ENCODE assay signal across 8 cellular contexts in the genomic region with DNA sequence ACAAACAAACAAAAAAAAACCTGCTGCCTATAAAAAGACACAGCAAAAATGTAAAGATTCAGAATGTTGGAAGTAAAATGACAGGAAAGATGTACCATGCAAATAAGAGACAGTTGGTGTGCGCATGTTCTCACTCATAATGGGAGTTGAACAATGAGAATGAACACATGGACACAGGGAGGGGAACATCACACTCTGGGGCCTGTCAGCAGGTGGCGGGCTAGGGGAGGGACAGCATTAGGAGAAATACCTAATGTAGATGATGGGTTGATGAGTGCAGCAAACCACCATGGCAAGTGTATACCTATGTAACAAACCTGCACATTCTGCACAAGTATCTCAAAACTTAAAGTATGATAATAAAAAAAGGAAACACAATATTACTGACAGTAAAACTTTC. TPM values are rescaled to one million over a fixed set of nuclear protein-coding genes. Genes with fewer than 3 reads are reported as not detected.
DNase-seq lines count a peak whose midpoint lies in the region; TF ChIP-seq lines count a peak whose summit lies in the region.
"Not testable (repeated sequence)": the region's sequence is repeated elsewhere in the genome, so short reads cannot be mapped to it uniquely, and the experiment has no call there.

No MANE protein-coding gene starts in this region.

- H3K56ac ChIP-seq in mesendoderm (ENCODE audit: low read length): not testable (repeated sequence)

- DNase-seq in Calu3 (peak; percentile 54), HAP-1 (ENCODE audit: low spot score in 2 of 2) (peak; percentile 7 to 61), NCI-H524 (lab: John Stamatoyannopoulos, UW) (peak; percentile 4 to 33), T-helper 2 cell (peak in 3 of 5 experiments; percentile 1 to 18 (median 12)), activated T-helper 1 cell treated with Interleukin-2 at 50 U/mL for 16 hours (ENCODE audit: low read depth) (peak; percentile 3), mesendoderm (peak; percentile 21)
- not testable (repeated sequence) for DNase-seq in esophagus muscularis mucosa (ENCODE audit: extremely low spot score)
- DNase-seq in stimulated activated naive CD4-positive, alpha-beta T cell treated with Interleukin-2 at 50 U/mL for 16 hours (lab: John Stamatoyannopoulos, UW): peak; percentile 2

- in situ Hi-C loops in HAP-1 (cut with MboI; ENCODE audit: low sequenced_read_pairs): not testable (repeated sequence)

- H3K23ac ChIP-seq in mesendoderm (ENCODE audit: low read length): not testable (repeated sequence)

- not testable (repeated sequence) for H3K9me3 ChIP-seq in HAP-1, esophagus muscularis mucosa

- not testable (repeated sequence) for H3K4me3 ChIP-seq in HAP-1; esophagus muscularis mucosa; mesendoderm (ENCODE audit: low read length)

- not testable (repeated sequence) for H3K36me3 ChIP-seq in HAP-1 (replicated peaks); esophagus muscularis mucosa; mesendoderm (ENCODE audit: control insufficient read depth, insufficient read depth, low read length)

- H3K9ac ChIP-seq in mesendoderm (ENCODE audit: low read length): not testable (repeated sequence)

- intact Hi-C loops in Calu3 (cut with micrococcal nuclease; ENCODE audit: unreplicated experiment): loop anchor here (1.0 kb wide), 1 partner anchor 231 kb away; no protein-coding TSS in a partner anchor
- intact Hi-C loops in esophagus muscularis mucosa (cut with DNase I): not testable (repeated sequence)

- not testable (repeated sequence) for BruUV-seq in Calu3 (replicated peaks; lab: Mats Ljungman, UMichigan)

- H2AK5ac ChIP-seq in mesendoderm (ENCODE audit: low read length): not testable (repeated sequence)

- not testable (repeated sequence) for H3K27me3 Mint-ChIP-seq in Calu3 (ENCODE audit: unreplicated experiment)

- H3K79me1 ChIP-seq in mesendoderm (ENCODE audit: low read length): not testable (repeated sequence)

- not testable (repeated sequence) for H3K27ac ChIP-seq in esophagus muscularis mucosa (replicated peaks in 1 of 4); mesendoderm (ENCODE audit: low read depth, low read length)

- H3K36me3 Mint-ChIP-seq in Calu3 (ENCODE audit: insufficient read depth, unreplicated experiment): not testable (repeated sequence)

- H2BK120ac ChIP-seq in mesendoderm (ENCODE audit: low read depth, low read length): not testable (repeated sequence)

- H3K27ac Mint-ChIP-seq in Calu3 (ENCODE audit: unreplicated experiment): not testable (repeated sequence)

- H4K5ac ChIP-seq in mesendoderm (ENCODE audit: low read length): not testable (repeated sequence)

- H3K18ac ChIP-seq in mesendoderm (ENCODE audit: low read length): not testable (repeated sequence)

- not testable (repeated sequence) for TF ChIP-seq CTCF in Calu3 (IDR thresholded peaks at IDR 0.05; ENCODE audit: unreplicated experiment)
- peak; percentile 21 to 37 (median 35) for TF ChIP-seq CTCF in esophagus muscularis mucosa (IDR thresholded peaks at IDR 0.05)

- not testable (repeated sequence) for H3K4me3 Mint-ChIP-seq in Calu3 (ENCODE audit: low read depth, unreplicated experiment)

- H4K8ac ChIP-seq in mesendoderm (ENCODE audit: low read depth, low read length): not testable (repeated sequence)

- not testable (repeated sequence) for H3K27me3 ChIP-seq in HAP-1 (ENCODE audit: low read depth); esophagus muscularis mucosa; mesendoderm (ENCODE audit: insufficient read depth, low read length, poor library complexity)

- WGBS in esophagus muscularis mucosa: 87% methylated on average over 2 of the region's 2 CpGs
- WGBS in mesendoderm (ENCODE audit: extremely low coverage, insufficient coverage, low lambda C conversion rate): no CpG with 5 or more reads among the region's 2 CpGs

- H3K9me3 Mint-ChIP-seq in Calu3 (ENCODE audit: low read depth, unreplicated experiment): not testable (repeated sequence)

- H3K79me2 ChIP-seq in mesendoderm (ENCODE audit: control insufficient read depth, insufficient read depth, low read length): not testable (repeated sequence)

- not testable (repeated sequence) for H2BK15ac ChIP-seq in mesendoderm (replicated peaks; ENCODE audit: low read depth)

- CTCF ChIA-PET in Calu3 (lab: Charles Lee): not testable (repeated sequence)

- not testable (repeated sequence) for H3K4me1 Mint-ChIP-seq in Calu3 (ENCODE audit: low read depth, unreplicated experiment)

- not testable (repeated sequence) for H3K4me1 ChIP-seq in HAP-1; esophagus muscularis mucosa; mesendoderm (ENCODE audit: control insufficient read depth, low read depth, low read length)

- not testable (repeated sequence) for H3K4me2 ChIP-seq in mesendoderm (ENCODE audit: low read length)

- TF ChIP-seq POLR2A in esophagus muscularis mucosa (IDR thresholded peaks at IDR 0.05; ENCODE audit: low read depth): not testable (repeated sequence)

- H3K4ac ChIP-seq in mesendoderm (ENCODE audit: low read depth, low read length): not testable (repeated sequence)

- TF ChIP-seq EP300 in esophagus muscularis mucosa (IDR thresholded peaks at IDR 0.05): not testable (repeated sequence)

- not testable (repeated sequence) for H2BK5ac ChIP-seq in mesendoderm (ENCODE audit: low read length)

RNA-seq across cellular contexts. Expression of a gene that starts 49.8 kb away (rescaled TPM):
- total RNA-seq in Calu3 (2022) (not detected in 2 replicates), esophagus muscularis mucosa (under 1 TPM in 3 of 4 donors, not detected in 1; 0.06 to 0.63 (median 0.33) TPM)
- 0.42 TPM for polyA plus RNA-seq in mesendoderm (2013, experiment 1 of 2)
- 0.53 TPM for polyA plus RNA-seq in mesendoderm (2013, experiment 2 of 2)
